Comparison of ENCODE assay signal across 8 cellular contexts in genomic region chr1:151251656-151252470, GRCh38. TPM values are rescaled to one million over a fixed set of nuclear protein-coding genes. Genes with fewer than 3 reads are reported as not detected.
DNase-seq lines count a peak whose midpoint lies in the region; ATAC-seq and TF ChIP-seq lines count a peak whose summit lies in the region.

No MANE protein-coding gene starts in this region.

- TF ChIP-seq CTCF in coronary artery (IDR thresholded peaks at IDR 0.05) (peak; percentile 72), right lobe of liver (IDR thresholded peaks at IDR 0.05) (peak; percentile 78 to 82 (median 82))

- peaks cover 7 to 23% (median 12%) of the 10 kb centered on the region in 4 donors for H3K36me3 ChIP-seq in right lobe of liver

- TF ChIP-seq POLR2A in right lobe of liver (IDR thresholded peaks at IDR 0.05): no peak

- peak; percentile 80 for DNase-seq in D341Med (ENCODE audit: low spot score)
- DNase-seq in NCI-H524 (lab: John Stamatoyannopoulos, UW): peak; percentile 42 to 78
- peak; percentile 48 for DNase-seq in activated CD4-positive, alpha-beta T cell treated with anti-CD3 and anti-CD28 coated beads for 1 hour
- DNase-seq in coronary artery (ENCODE audit: low spot score): no peak
- DNase-seq in right lobe of liver: peak in 2 of 3 donors; percentile 55 to 60
- DNase-seq in stimulated activated CD8-positive, alpha-beta memory T cell treated with anti-CD3 and anti-CD28 coated beads, Interleukin-12 subunit alpha, Interleukin-12 subunit beta, amount 100 ng/mL, for 24 hours (ENCODE audit: extremely low read depth): peak; percentile 40

- ATAC-seq in HG02981 (IDR thresholded peaks at IDR 0.05; ENCODE audit: unreplicated experiment) (peak; percentile 34), right lobe of liver (peak; percentile 60 to 73 (median 66)), HG02763 (IDR thresholded peaks at IDR 0.05; ENCODE audit: unreplicated experiment) (no peak)

- H3K4me3 ChIP-seq in coronary artery (no peak overlapping the region), right lobe of liver (no peak overlapping the region)

- H3K9me3 ChIP-seq in right lobe of liver: no peaks in the 10 kb centered on the region

- H3K27ac ChIP-seq in coronary artery (no peak overlapping the region), right lobe of liver (no peak overlapping the region)

- peaks cover 0 to 13% (median 4%) of the 10 kb centered on the region in 4 donors for H3K4me1 ChIP-seq in right lobe of liver

- H3K27me3 ChIP-seq in right lobe of liver: no peaks in the 10 kb centered on the region

- intact Hi-C loops in right lobe of liver (cut with DNase I): no loop called here

- 51% methylated on average over 16 of the region's 16 CpGs for WGBS in right lobe of liver (ENCODE audit: insufficient coverage, low coverage, low lambda C conversion rate, missing lambda C conversion rate)

RNA-seq across cellular contexts. Expression of gene PSMD4, which starts 2.7 kb away (rescaled TPM):
- total RNA-seq in right lobe of liver: 10 to 100 TPM; 72.2 to 95.6 (median 79.1) TPM

RNA-seq across cellular contexts. Expression of gene ZNF687, which starts 30.2 kb away (rescaled TPM):
- total RNA-seq in right lobe of liver: 10 to 100 TPM in 3 of 6 experiments, 1 to 10 TPM in 3; 7.6 to 14.2 (median 10.1) TPM

RNA-seq across cellular contexts. Expression of gene PIP5K1A, which starts 53.5 kb away (rescaled TPM):
- 10 to 100 TPM; 13.9 to 22.1 (median 17.2) TPM for total RNA-seq in right lobe of liver
